ENCODE assay signal across 8 cellular contexts in genomic region chr17:39197380-39198185, GRCh38. TPM values are rescaled to one million over a fixed set of nuclear protein-coding genes. Genes with fewer than 3 reads are reported as not detected.
DNase-seq lines count a peak whose midpoint lies in the region; ATAC-seq and TF ChIP-seq lines count a peak whose summit lies in the region.

Gene CACNB1, minus strand, starts transcription at chr17:39197669. Its CDS starts 174 bp downstream, at chr17:39197495.

- peak within 1 kb of the TSS; percentile 80 for H3K27ac ChIP-seq in left ventricle myocardium inferior (replicated peaks)
- peak within 1 kb of the TSS; percentile 61 to 75 for H3K27ac ChIP-seq in prostate gland
- peak within 1 kb of the TSS; percentile 70 to 98 (median 85) for H3K27ac ChIP-seq in upper lobe of left lung

- TF ChIP-seq CTCF in NB4 (IDR thresholded peaks at IDR 0.05; ENCODE audit: low read depth, low read length) (no peak), left ventricle myocardium inferior (IDR thresholded peaks at IDR 0.05; ENCODE audit: borderline replicate concordance) (no peak), prostate gland (IDR thresholded peaks at IDR 0.05) (no peak), upper lobe of left lung (IDR thresholded peaks at IDR 0.05) (no peak)

- H3K4me3 ChIP-seq in NB4 (ENCODE audit: low read depth, low read length) (peak within 1 kb of the TSS; percentile 51), left ventricle myocardium inferior (peak within 1 kb of the TSS; percentile 92), prostate gland (peak within 1 kb of the TSS; percentile 60 to 67), upper lobe of left lung (peak within 1 kb of the TSS; percentile 58 to 98 (median 79))

- peaks cover 48% of the 10 kb centered on the region for H3K4me1 Mint-ChIP-seq in T-helper 17 cell

- TF ChIP-seq POLR2A in GM10847 (IDR thresholded peaks at IDR 0.05; ENCODE audit: extremely low read depth, insufficient read length) (peak; percentile 47), NB4 (IDR thresholded peaks at IDR 0.05; ENCODE audit: extremely low read depth, insufficient read length) (peak; percentile 31), prostate gland (IDR thresholded peaks at IDR 0.05) (peak; percentile 63), upper lobe of left lung (IDR thresholded peaks at IDR 0.05) (peak in 2 of 4 donors; percentile 43 to 81)

- peak within 1 kb of the TSS; percentile 98 for H3K4me3 Mint-ChIP-seq in T-helper 17 cell

- H3K27ac Mint-ChIP-seq in T-helper 17 cell, result peak within 1 kb of the TSS; percentile 89

- no peak for TF ChIP-seq EP300 in upper lobe of left lung (IDR thresholded peaks at IDR 0.05)

- peaks cover 67% of the 10 kb centered on the region for H3K4me1 ChIP-seq in left ventricle myocardium inferior
- H3K4me1 ChIP-seq in prostate gland (replicated peaks), result peaks cover 6% of the 10 kb centered on the region
- H3K4me1 ChIP-seq in upper lobe of left lung, result peaks cover 45 to 74% (median 56%) of the 10 kb centered on the region in 4 donors

- no peaks in the 10 kb centered on the region for H3K27me3 Mint-ChIP-seq in T-helper 17 cell

- H3K36me3 ChIP-seq in left ventricle myocardium inferior (peaks cover 16% of the 10 kb centered on the region), prostate gland (peaks cover 0 to 4% of the 10 kb centered on the region in 2 donors), upper lobe of left lung (peaks cover 13 to 34% (median 17%) of the 10 kb centered on the region in 4 donors)

- ATAC-seq in T-helper 17 cell (peak; percentile 34), upper lobe of left lung (ENCODE audit: low FRiP score in 2 of 2) (peak; percentile 53 to 84)

- peaks cover 2% of the 10 kb centered on the region for H3K36me3 Mint-ChIP-seq in T-helper 17 cell (ENCODE audit: low read depth)

- intact Hi-C loops in left ventricle myocardium inferior (cut with micrococcal nuclease), result no loop called here
- intact Hi-C loops in prostate gland (cut with DNase I), result loop anchor here (2.0 kb wide), 1 partner anchor 43 kb away; no protein-coding TSS in a partner anchor

- DNase-seq in NB4 (ENCODE audit: low read depth), result peak; percentile 87
- DNase-seq in T-helper 17 cell, result peak; percentile 26 to 76 (median 74)
- peak; percentile 62 for DNase-seq in amniotic epithelial cell (ENCODE audit: low read depth)
- DNase-seq in left ventricle myocardium inferior, result peak; percentile 82
- DNase-seq in prostate gland (ENCODE audit: low spot score), result peak; percentile 56
- DNase-seq in upper lobe of left lung, result peak; percentile 86 to 92
- no peak for DNase-seq in SKM-1 treated with dmso at 0.1 percent for 144 hours (lab: John Stamatoyannopoulos, UW; ENCODE audit: unreplicated experiment)

- H3K9me3 ChIP-seq in T-helper 17 cell (ENCODE audit: control insufficient read depth, low read length, poor library complexity, severe bottlenecking) (no peaks in the 10 kb centered on the region), left ventricle myocardium inferior (replicated peaks) (no peaks in the 10 kb centered on the region), prostate gland (no peaks in the 10 kb centered on the region), upper lobe of left lung (no peaks in the 10 kb centered on the region)

- H3K27me3 ChIP-seq in left ventricle myocardium inferior (ENCODE audit: low read depth) (no peaks in the 10 kb centered on the region), prostate gland (replicated peaks; ENCODE audit: insufficient read depth) (no peaks in the 10 kb centered on the region), upper lobe of left lung (no peaks in the 10 kb centered on the region)

- under 1% methylated on average over 47 of the region's 55 CpGs for WGBS in prostate gland
- 2 to 3% methylated on average over 11 to 25 of the region's 55 CpGs for WGBS in upper lobe of left lung, 2 donors

RNA-seq across cellular contexts. Expression of gene CACNB1, which starts in this region (rescaled TPM):
- 10 to 100 TPM; 21.4 to 21.9 TPM for total RNA-seq in T-helper 17 cell
- 3.7 TPM for total RNA-seq in left ventricle myocardium inferior
- total RNA-seq in prostate gland, result 10 to 100 TPM in 1 of 2 donors, 1 to 10 TPM in 1; 3.4 to 17.8 TPM
- total RNA-seq in upper lobe of left lung, result 100 to 1,000 TPM in 1 of 6 donors, 10 to 100 TPM in 5; 28.8 to 149 (median 34.0) TPM
